In genomic region chr4:18021720-18022571, GRCh38 we compare ENCODE assay signal across 8 cellular contexts. TPM values are rescaled to one million over a fixed set of nuclear protein-coding genes. Genes with fewer than 3 reads are reported as not detected.
DNase-seq lines count a peak whose midpoint lies in the region; ATAC-seq and TF ChIP-seq lines count a peak whose summit lies in the region.

TSS of gene LCORL (minus strand) at chr4:18021755. CDS start at chr4:18021751, 4 bp downstream.

- H3K9me3 ChIP-seq in AG04450 (ENCODE audit: control insufficient read depth, insufficient read depth, low read length) = no peaks in the 10 kb centered on the region; the same call in 1 of the 2 replicates

- H3K4me3 Mint-ChIP-seq in WTC11 (peak within 1 kb of the TSS; percentile 93), immature natural killer cell (peak within 1 kb of the TSS; percentile 91 to 98 (median 96))

- no peaks in the 10 kb centered on the region for H3K9me3 Mint-ChIP-seq in WTC11
- H3K9me3 Mint-ChIP-seq in immature natural killer cell = no peaks in the 10 kb centered on the region

- H3K27ac ChIP-seq in AG04450 (ENCODE audit: low read depth, low read length) (peak within 1 kb of the TSS; percentile 77), caudate nucleus (ENCODE audit: low read depth, low read length) (peak within 1 kb of the TSS; percentile 91)

- POLR2A ChIA-PET in AG04450 (lab: Yijun Ruan, JAX) = interaction anchor here (0.7 to 1.4 kb wide), 3 partner anchors 21 to 473 kb away, joined by 3 to 5 read pairs (median 3); partner anchors contain the start of gene DCAF16
- POLR2A ChIA-PET in WTC11 (lab: Charles Lee) = interaction anchor here (0.6 to 0.7 kb wide), 4 partner anchors 22 to 193 kb away, joined by 3 to 5 read pairs (median 4); no protein-coding TSS in a partner anchor

- peak; percentile 93 for DNase-seq in AG04450 (ENCODE audit: low read depth, low spot score)
- peak; percentile 98 for DNase-seq in NCI-H2227 (lab: John Stamatoyannopoulos, UW; ENCODE audit: unreplicated experiment)
- DNase-seq in WTC11 (ENCODE audit: low spot score) = peak; percentile 94
- peak; percentile 79 to 100 (median 93) for DNase-seq in caudate nucleus (lab: John Stamatoyannopoulos, UW)
- peak; percentile 88 to 90 (median 89) for DNase-seq in immature natural killer cell
- peak; percentile 92 for DNase-seq in smooth muscle cell of the brain vasculature (ENCODE audit: low read depth, low spot score)

- peaks cover 18% of the 10 kb centered on the region for H3K4me1 Mint-ChIP-seq in WTC11
- peaks cover 17 to 31% of the 10 kb centered on the region in 2 donors for H3K4me1 Mint-ChIP-seq in immature natural killer cell

- ATAC-seq in GM18870 (IDR thresholded peaks at IDR 0.05; ENCODE audit: unreplicated experiment) (peak; percentile 84), HG03139 (IDR thresholded peaks at IDR 0.05; ENCODE audit: unreplicated experiment) (peak; percentile 68), WTC11 (peak; percentile 87)

- H3K4me3 ChIP-seq in AG04450 (ENCODE audit: low read depth, low read length) = peak within 1 kb of the TSS; percentile 92

- peaks cover 31% of the 10 kb centered on the region for H3K27me3 Mint-ChIP-seq in WTC11 (ENCODE audit: low read depth)
- peaks cover 6 to 13% (median 12%) of the 10 kb centered on the region in 3 donors for H3K27me3 Mint-ChIP-seq in immature natural killer cell (ENCODE audit: low read depth in 3 of 3)

- H3K27ac Mint-ChIP-seq in WTC11 = peak within 1 kb of the TSS; percentile 34
- H3K27ac Mint-ChIP-seq in immature natural killer cell = peak within 1 kb of the TSS; percentile 79 to 97 (median 94)

- H3K36me3 Mint-ChIP-seq in WTC11 (no peaks in the 10 kb centered on the region), immature natural killer cell (no peaks in the 10 kb centered on the region)

- CTCF ChIA-PET in AG04450 (lab: Charles Lee) (interaction anchor here (1.1 to 1.5 kb wide), 2 partner anchors 205 to 473 kb away, joined by 4 to 11 read pairs; no protein-coding TSS in a partner anchor), WTC11 (lab: Charles Lee) (interaction anchor here (1.0 kb wide), 2 partner anchors 205 to 275 kb away, joined by 3 to 5 read pairs; no protein-coding TSS in a partner anchor)

- TF ChIP-seq CTCF in AG04450 (IDR thresholded peaks at IDR 0.05; ENCODE audit: low read depth, low read length) (no peak; the same call in 1 of the 2 replicates), WTC11 (IDR thresholded peaks at IDR 0.05) (no peak)

- H3K27me3 ChIP-seq in AG04450 (ENCODE audit: control insufficient read depth, insufficient read depth, low read length) = peaks cover 6% of the 10 kb centered on the region

TF ChIP-seq in WTC11, 78 proteins besides CTCF, POLR2A, EP300 and RAD21 (continues in another document):
- TF ChIP-seq ESRRA (CRISPR knock-in tag; IDR thresholded peaks at IDR 0.05; ENCODE audit: borderline replicate concordance) (no peak), USF2 (CRISPR knock-in tag; IDR thresholded peaks at IDR 0.05) (peak; percentile 78), FOXP4 (CRISPR knock-in tag; IDR thresholded peaks at IDR 0.05) (peak; percentile 66; the same call in 1 of the 2 replicates), FOXP1 (CRISPR knock-in tag; IDR thresholded peaks at IDR 0.05; ENCODE audit: borderline replicate concordance) (peak; percentile 75; the same call in 1 of the 2 replicates), FOXK1 (CRISPR knock-in tag; IDR thresholded peaks at IDR 0.05) (peak; percentile 47; the same call in 1 of the 2 replicates), ZNF232 (CRISPR knock-in tag; IDR thresholded peaks at IDR 0.05) (0 out of 2 replicates have a peak, but pooled peaks have one; percentile 57), STAT6 (CRISPR knock-in tag; conservative IDR thresholded peaks at IDR 0.05; ENCODE audit: low read depth) (no peak), PRDM15 (CRISPR knock-in tag; IDR thresholded peaks at IDR 0.05) (no peak), ATF3 (CRISPR knock-in tag; conservative IDR thresholded peaks at IDR 0.05) (no peak), TP53 (CRISPR knock-in tag; IDR thresholded peaks at IDR 0.05) (no peak), CREM (CRISPR knock-in tag; IDR thresholded peaks at IDR 0.05) (no peak)
- TF ChIP-seq, protein P1, sequence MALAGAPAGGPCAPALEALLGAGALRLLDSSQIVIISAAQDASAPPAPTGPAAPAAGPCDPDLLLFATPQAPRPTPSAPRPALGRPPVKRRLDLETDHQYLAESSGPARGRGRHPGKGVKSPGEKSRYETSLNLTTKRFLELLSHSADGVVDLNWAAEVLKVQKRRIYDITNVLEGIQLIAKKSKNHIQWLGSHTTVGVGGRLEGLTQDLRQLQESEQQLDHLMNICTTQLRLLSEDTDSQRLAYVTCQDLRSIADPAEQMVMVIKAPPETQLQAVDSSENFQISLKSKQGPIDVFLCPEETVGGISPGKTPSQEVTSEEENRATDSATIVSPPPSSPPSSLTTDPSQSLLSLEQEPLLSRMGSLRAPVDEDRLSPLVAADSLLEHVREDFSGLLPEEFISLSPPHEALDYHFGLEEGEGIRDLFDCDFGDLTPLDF (CRISPR knock-in tag; IDR thresholded peaks at IDR 0.05) = no peak

RNA-seq across cellular contexts. Expression of gene LCORL, which starts in this region (rescaled TPM):
- polyA plus RNA-seq in AG04450 (2011; rRNA removed) (4.3 and 7.2 TPM in 2 replicates), immature natural killer cell (10 to 100 TPM in 2 of 3 donors, 1 to 10 TPM in 1; 8.2 to 15.1 (median 10.6) TPM)
- 5.7 and 9.1 TPM in 2 replicates for polyA minus RNA-seq in AG04450 (2011; rRNA and poly(A)+ RNA removed)
- total RNA-seq in WTC11 (2021) = 19.9 to 22.3 TPM (median 21.8 TPM) in 3 replicates

Comparison
In these comparisons a context has a peak if more than half of its experiments do, and no peak if none do; other contexts are left out.
1. Peak in every context shown above with its lines: DNase-seq, ATAC-seq, H3K4me3 ChIP-seq and H3K27ac ChIP-seq.